8 cellular contexts compared by ENCODE assay signal in genomic region chr18:58887613-58887963, GRCh38. TPM values are rescaled to one million over a fixed set of nuclear protein-coding genes. Genes with fewer than 3 reads are reported as not detected.
DNase-seq lines count a peak whose midpoint lies in the region; ATAC-seq and TF ChIP-seq lines count a peak whose summit lies in the region.

No MANE protein-coding gene starts in this region.

- no TSS peak for BruUV-seq in PC-9 (replicated peaks; lab: Mats Ljungman, UMichigan)

- no peaks in the 10 kb centered on the region for H3K36me3 ChIP-seq in PC-9 (ENCODE audit: low read depth)

- no peaks in the 10 kb centered on the region for H3K9me3 ChIP-seq in PC-9 (ENCODE audit: insufficient read depth, low read depth)

- ATAC-seq in activated CD4-positive, CD25-positive, alpha-beta regulatory T cell treated with anti-CD3 and anti-CD28 coated beads, Interleukin-2, amount 50 U/mL, for 24 hours: peak; percentile 41 to 45
- ATAC-seq in HG03469 (IDR thresholded peaks at IDR 0.05; ENCODE audit: unreplicated experiment) (peak; percentile 52), left cardiac atrium (peak; percentile 85 to 93)

- CTCF ChIA-PET in PC-9 (lab: Charles Lee): no interaction called here

- H3K27me3 ChIP-seq in PC-9 (ENCODE audit: insufficient read depth, low read depth): no peaks in the 10 kb centered on the region

- H3K4me2 ChIP-seq in PC-9: no peak overlapping the region

- H3K27ac ChIP-seq in PC-9: no peak overlapping the region

- no peak for TF ChIP-seq CTCF in PC-9 (conservative IDR thresholded peaks at IDR 0.05)

- no peaks in the 10 kb centered on the region for H4K20me1 ChIP-seq in PC-9 (ENCODE audit: insufficient read depth)

- no peak overlapping the region for H2AFZ ChIP-seq in PC-9

- H3K4me1 ChIP-seq in PC-9 (replicated peaks; ENCODE audit: insufficient read depth): no peaks in the 10 kb centered on the region

- no peaks in the 10 kb centered on the region for H3F3A ChIP-seq in PC-9 (ENCODE audit: insufficient read depth, low read depth)

- H3K4me3 ChIP-seq in PC-9: no peak overlapping the region

- no peak for DNase-seq in activated CD4-positive, CD25-positive, alpha-beta regulatory T cell (lab: John Stamatoyannopoulos, UW)
- DNase-seq in activated CD4-positive, CD25-positive, alpha-beta regulatory T cell treated with anti-CD3 and anti-CD28 coated beads, Interleukin-2, amount 50 U/mL, for 72 hours: peak; percentile 37
- DNase-seq in left cardiac atrium: peak; percentile 80
- peak; percentile 13 to 24 for DNase-seq in stimulated activated CD8-positive, alpha-beta memory T cell treated with anti-CD3 and anti-CD28 coated beads, Interleukin-2, amount 100 ng/mL, for 48 hours (ENCODE audit: low read depth in 2 of 2)
- DNase-seq in DMS114 treated with DMSO at 0.1 percent for 48 hours (lab: John Stamatoyannopoulos, UW; ENCODE audit: unreplicated experiment): no peak
- no peak for DNase-seq in PC-9

- intact Hi-C loops in left cardiac atrium (cut with DNase I): no loop called here
- intact Hi-C loops in PC-9 (cut with micrococcal nuclease; ENCODE audit: unreplicated experiment): no loop called here

- no peaks in the 10 kb centered on the region for H3K9me2 ChIP-seq in PC-9 (ENCODE audit: insufficient read depth)

- no peaks in the 10 kb centered on the region for H3K79me2 ChIP-seq in PC-9 (ENCODE audit: low read depth)

- POLR2A ChIA-PET in PC-9 (lab: Charles Lee; ENCODE audit: unreplicated experiment): no interaction called here

RNA-seq across cellular contexts. Expression of gene ZNF532, which starts 22.9 kb away (rescaled TPM):
- total RNA-seq in left cardiac atrium (10 to 100 TPM; 56.8 to 57.9 TPM), PC-9 (2021) (19.1 and 21.1 TPM in 2 replicates)

Comparison
In these comparisons a context has a peak if more than half of its experiments do, and no peak if none do; other contexts are left out.
1. DNase-seq: peak in activated CD4-positive, CD25-positive, alpha-beta regulatory T cell treated with anti-CD3 and anti-CD28 coated beads, Interleukin-2, amount 50 U/mL, for 72 hours (single experiment), left cardiac atrium (single experiment) and stimulated activated CD8-positive, alpha-beta memory T cell treated with anti-CD3 and anti-CD28 coated beads, Interleukin-2, amount 100 ng/mL, for 48 hours (2 of 2); none in activated CD4-positive, CD25-positive, alpha-beta regulatory T cell (0 of 4), DMS114 treated with DMSO at 0.1 percent for 48 hours (single experiment) and PC-9 (0 of 2).
2. Peak in every context shown above with its lines, with median percentiles within 50 percentile points of each other: ATAC-seq.